17 cellular contexts compared by ENCODE assay signal in genomic region chr6:150435832-150436231, GRCh38.
A peak's percentile ranks its signal among the peaks of the same experiment; 100 is the strongest.
DNase-seq lines count a peak whose midpoint lies in the region; ATAC-seq and TF ChIP-seq lines count a peak whose summit lies in the region.
"Had no signal": no experiment of that assay in that cellular context is flagged by ENCODE, and none has a peak within 500 bp of the region (broad histone marks: within the 10 kb centered on the region; RNA-seq: fewer than 3 reads in every experiment).

No MANE protein-coding gene starts in this region.

- CTCF ChIA-PET in WTC11 (lab: Charles Lee): no interaction called here

- H3K36me3 ChIP-seq in effector memory CD4-positive, alpha-beta T cell (ENCODE audit: control insufficient read depth, insufficient read depth, low read length): no peaks in the 10 kb centered on the region

- no peaks in the 10 kb centered on the region for H3K4me1 Mint-ChIP-seq in activated T-helper 1 cell treated with anti-CD3 and anti-CD28 coated beads, Interleukin-12 subunit alpha, Interleukin-12 subunit beta, Interleukin-2, Interleukin-4 antibody, amounts not matched to agents 30 ng/mL and 10 ng/mL and 1 ng/mL, durations not matched to agents 14 hours and 24 hours and 36 hours (ENCODE audit: low read depth)
- no peaks in the 10 kb centered on the region for H3K4me1 Mint-ChIP-seq in WTC11
- H3K4me1 Mint-ChIP-seq: B cell had no signal

- ATAC-seq in WTC11: no peak

- no peak overlapping the region for H3K4me3 ChIP-seq in choroid plexus epithelial cell (ENCODE audit: low read depth, low read length)
- H3K4me3 ChIP-seq in effector memory CD4-positive, alpha-beta T cell (ENCODE audit: insufficient read depth, low read depth, low read length, poor library complexity, severe bottlenecking): no peak overlapping the region
- H3K4me3 ChIP-seq: PC-9 had no signal

- no peak overlapping the region for H3K27ac Mint-ChIP-seq in activated T-helper 1 cell treated with anti-CD3 and anti-CD28 coated beads, Interleukin-12 subunit alpha, Interleukin-12 subunit beta, Interleukin-2, Interleukin-4 antibody, amounts not matched to agents 30 ng/mL and 10 ng/mL and 1 ng/mL, durations not matched to agents 14 hours and 24 hours and 36 hours
- H3K27ac Mint-ChIP-seq in WTC11: no peak overlapping the region
- H3K27ac Mint-ChIP-seq: B cell; CD4-positive, alpha-beta T cell had no signal

- no peaks in the 10 kb centered on the region for H3K27me3 ChIP-seq in effector memory CD4-positive, alpha-beta T cell (replicated peaks; ENCODE audit: control insufficient read depth, insufficient read depth, low read length, poor library complexity, severe bottlenecking)

- H3K9me3 Mint-ChIP-seq in activated T-helper 1 cell treated with anti-CD3 and anti-CD28 coated beads, Interleukin-12 subunit alpha, Interleukin-12 subunit beta, Interleukin-2, Interleukin-4 antibody, amounts not matched to agents 30 ng/mL and 10 ng/mL and 1 ng/mL, durations not matched to agents 14 hours and 24 hours and 36 hours: no peaks in the 10 kb centered on the region
- H3K9me3 Mint-ChIP-seq in WTC11: 0 out of 2 replicates have a peak, but pooled peaks cover 9% of the 10 kb centered on the region

- no peaks in the 10 kb centered on the region for H3K9me3 ChIP-seq in effector memory CD4-positive, alpha-beta T cell (ENCODE audit: control insufficient read depth, low read length)

- intact Hi-C loops in activated T-helper 1 cell treated with anti-CD3 and anti-CD28 coated beads, Interleukin-12 subunit alpha, Interleukin-12 subunit beta, Interleukin-2, Interleukin-4 antibody, amounts not matched to agents 30 ng/mL and 10 ng/mL and 1 ng/mL, durations not matched to agents 14 hours and 24 hours and 36 hours (cut with micrococcal nuclease): loop anchor here (5.0 kb wide), 1 partner anchor 66 kb away; no protein-coding TSS in a partner anchor

- POLR2A ChIA-PET in WTC11 (lab: Charles Lee): no interaction called here

- DNase-seq in H4 (ENCODE audit: low spot score) (peak; percentile 79), RPMI7951 (ENCODE audit: low read depth) (peak; percentile 13), choroid plexus epithelial cell (ENCODE audit: low read depth) (peak; percentile 5), renal cortical epithelial cell (ENCODE audit: low read depth) (peak; percentile 23), WTC11 (ENCODE audit: low spot score) (no peak)
- no peak for DNase-seq in activated T-helper 1 cell treated with anti-CD3 and anti-CD28 coated beads, Interleukin-12 subunit alpha, Interleukin-12 subunit beta, Interleukin-2, Interleukin-4 antibody, amounts not matched to agents 30 ng/mL and 10 ng/mL and 1 ng/mL, durations not matched to agents 14 hours and 24 hours and 36 hours (ENCODE audit: low spot score)
- DNase-seq in effector memory CD4-positive, alpha-beta T cell: no peak
- DNase-seq: CD4-positive, alpha-beta T cell; DMS79 treated with DMSO at 0.1 percent for 48 hours; H7; IMR-90; NCI-H1436 treated with DMSO at 0.1 percent for 48 hours; NCI-H2227 treated with DMSO at 0.1 percent for 48 hours; NCI-H524 treated with DMSO at 0.1 percent for 48 hours; PC-9; SHP77 treated with DMSO at 0.1 percent for 48 hours had no signal

- H3K27ac ChIP-seq in effector memory CD4-positive, alpha-beta T cell (ENCODE audit: insufficient read depth, low read length, poor library complexity, severe bottlenecking): no peak overlapping the region
- H3K27ac ChIP-seq: PC-9 had no signal

- no peaks in the 10 kb centered on the region for H3K4me1 ChIP-seq in effector memory CD4-positive, alpha-beta T cell (ENCODE audit: control insufficient read depth, insufficient read depth, low read length, poor library complexity, severe bottlenecking)

- no peaks in the 10 kb centered on the region for H3K36me3 Mint-ChIP-seq in activated T-helper 1 cell treated with anti-CD3 and anti-CD28 coated beads, Interleukin-12 subunit alpha, Interleukin-12 subunit beta, Interleukin-2, Interleukin-4 antibody, amounts not matched to agents 30 ng/mL and 10 ng/mL and 1 ng/mL, durations not matched to agents 14 hours and 24 hours and 36 hours (ENCODE audit: low read depth)
- H3K36me3 Mint-ChIP-seq in WTC11: no peaks in the 10 kb centered on the region

- H3K27me3 Mint-ChIP-seq in activated T-helper 1 cell treated with anti-CD3 and anti-CD28 coated beads, Interleukin-12 subunit alpha, Interleukin-12 subunit beta, Interleukin-2, Interleukin-4 antibody, amounts not matched to agents 30 ng/mL and 10 ng/mL and 1 ng/mL, durations not matched to agents 14 hours and 24 hours and 36 hours (ENCODE audit: insufficient read depth): peaks cover 2% of the 10 kb centered on the region
- H3K27me3 Mint-ChIP-seq in WTC11 (ENCODE audit: low read depth): peaks cover 5% of the 10 kb centered on the region; the same call in 1 of the 2 replicates

- TF ChIP-seq CTCF in choroid plexus epithelial cell (conservative IDR thresholded peaks at IDR 0.05; ENCODE audit: low read depth, low read length) (no peak), WTC11 (IDR thresholded peaks at IDR 0.05) (no peak)

- H3K4me3 Mint-ChIP-seq in activated T-helper 1 cell treated with anti-CD3 and anti-CD28 coated beads, Interleukin-12 subunit alpha, Interleukin-12 subunit beta, Interleukin-2, Interleukin-4 antibody, amounts not matched to agents 30 ng/mL and 10 ng/mL and 1 ng/mL, durations not matched to agents 14 hours and 24 hours and 36 hours: no peak overlapping the region
- no peak overlapping the region for H3K4me3 Mint-ChIP-seq in WTC11
- H3K4me3 Mint-ChIP-seq: B cell; CD4-positive, alpha-beta T cell had no signal

TF ChIP-seq in WTC11, 78 proteins besides CTCF, POLR2A, EP300 and RAD21:
- TF ChIP-seq MAX (CRISPR knock-in tag; IDR thresholded peaks at IDR 0.05) (no peak), ZNF671 (CRISPR knock-in tag; IDR thresholded peaks at IDR 0.05) (no peak), ZNF121 (CRISPR knock-in tag; IDR thresholded peaks at IDR 0.05) (no peak), GABPB1 (CRISPR knock-in tag; IDR thresholded peaks at IDR 0.05) (no peak), NR2C2 (CRISPR knock-in tag; IDR thresholded peaks at IDR 0.05) (no peak), EMX1 (CRISPR knock-in tag; IDR thresholded peaks at IDR 0.05) (no peak), ZNF138 (CRISPR knock-in tag; conservative IDR thresholded peaks at IDR 0.05) (no peak)
- TF ChIP-seq, protein P1, sequence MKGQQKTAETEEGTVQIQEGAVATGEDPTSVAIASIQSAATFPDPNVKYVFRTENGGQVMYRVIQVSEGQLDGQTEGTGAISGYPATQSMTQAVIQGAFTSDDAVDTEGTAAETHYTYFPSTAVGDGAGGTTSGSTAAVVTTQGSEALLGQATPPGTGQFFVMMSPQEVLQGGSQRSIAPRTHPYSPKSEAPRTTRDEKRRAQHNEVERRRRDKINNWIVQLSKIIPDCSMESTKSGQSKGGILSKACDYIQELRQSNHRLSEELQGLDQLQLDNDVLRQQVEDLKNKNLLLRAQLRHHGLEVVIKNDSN (CRISPR knock-in tag; IDR thresholded peaks at IDR 0.05): no peak

Comparison
In these comparisons a context has a peak if more than half of its experiments do, and no peak if none do; other contexts are left out.
1. DNase-seq: peak in H4 (single experiment), RPMI7951 (single experiment), choroid plexus epithelial cell (single experiment) and renal cortical epithelial cell (single experiment); none in activated T-helper 1 cell treated with anti-CD3 and anti-CD28 coated beads, Interleukin-12 subunit alpha, Interleukin-12 subunit beta, Interleukin-2, Interleukin-4 antibody, amounts not matched to agents 30 ng/mL and 10 ng/mL and 1 ng/mL, durations not matched to agents 14 hours and 24 hours and 36 hours (single experiment), WTC11 (single experiment) and effector memory CD4-positive, alpha-beta T cell (0 of 3).